ENCODE assay signal across 13 cellular contexts in genomic region chr3:154971771-154972326, GRCh38.
A peak's percentile ranks its signal among the peaks of the same experiment; 100 is the strongest.
DNase-seq lines count a peak whose midpoint lies in the region; ATAC-seq and TF ChIP-seq lines count a peak whose summit lies in the region.
"Had no signal": no experiment of that assay in that cellular context is flagged by ENCODE, and none has a peak within 500 bp of the region (broad histone marks: within the 10 kb centered on the region; RNA-seq: fewer than 3 reads in every experiment).

No MANE protein-coding gene starts in this region.

- no peak for TF ChIP-seq POLR2A in esophagus squamous epithelium (IDR thresholded peaks at IDR 0.05)

- peak; percentile 83 for DNase-seq in GM04504 (ENCODE audit: low read depth)
- peak; percentile 61 for DNase-seq in OCI-M1 (lab: John Stamatoyannopoulos, UW)
- DNase-seq in esophagus squamous epithelium (lab: John Stamatoyannopoulos, UW), result no peak
- peak; percentile 87 for DNase-seq in skeletal muscle cell (ENCODE audit: low read depth)
- no peak for DNase-seq in activated gamma-delta T cell treated with Interleukin-2 at 50 U/mL for 16 hours
- DNase-seq in mesenteric fat pad (ENCODE audit: low spot score), result no peak
- DNase-seq in NCI-H510A treated with DMSO at 0.1 percent for 48 hours (lab: John Stamatoyannopoulos, UW), result no peak
- DNase-seq: activated T-cell treated with anti-CD3 and anti-CD28 coated beads for 4 hours; naive thymus-derived CD8-positive, alpha-beta T cell; NCI-H1105 treated with DMSO at 0.1 percent for 48 hours; thyroid gland had no signal

- intact Hi-C loops in esophagus squamous epithelium (cut with DNase I), result no loop called here

- ATAC-seq in GM21825 (IDR thresholded peaks at IDR 0.05; ENCODE audit: unreplicated experiment), result no peak
- ATAC-seq: HCT116; naive thymus-derived CD8-positive, alpha-beta T cell had no signal

- 23 to 46% methylated on average over 2 of the region's 2 CpGs for WGBS in esophagus squamous epithelium, 2 donors

- no peak for TF ChIP-seq CTCF in esophagus squamous epithelium (IDR thresholded peaks at IDR 0.05)

- H3K9me3 ChIP-seq in esophagus squamous epithelium, result no peaks in the 10 kb centered on the region
- H3K9me3 ChIP-seq: thyroid gland had no signal

- H3K27ac ChIP-seq in esophagus squamous epithelium, result peak overlapping the region in 3 of 4 donors; percentile 11 to 53 (median 42)
- H3K27ac ChIP-seq: thyroid gland had no signal

- H3K27me3 ChIP-seq in esophagus squamous epithelium, result no peaks in the 10 kb centered on the region
- H3K27me3 ChIP-seq: thyroid gland had no signal

- no peaks in the 10 kb centered on the region for H3K36me3 ChIP-seq in esophagus squamous epithelium
- H3K36me3 ChIP-seq: thyroid gland had no signal

- H3K4me1 ChIP-seq in esophagus squamous epithelium, result peaks cover 0 to 19% (median 7%) of the 10 kb centered on the region in 3 donors
- H3K4me1 ChIP-seq: thyroid gland had no signal

- H3K4me3 ChIP-seq in esophagus squamous epithelium (no peak overlapping the region), skeletal muscle cell (ENCODE audit: low read depth, low read length) (no peak overlapping the region)
- H3K4me3 ChIP-seq: thyroid gland had no signal

Comparison
In these comparisons a context has a peak if more than half of its experiments do, and no peak if none do; other contexts are left out.
1. DNase-seq: peak in GM04504 (single experiment), OCI-M1 (single experiment) and skeletal muscle cell (single experiment); none in esophagus squamous epithelium (single experiment), activated gamma-delta T cell treated with Interleukin-2 at 50 U/mL for 16 hours (single experiment), mesenteric fat pad (single experiment) and NCI-H510A treated with DMSO at 0.1 percent for 48 hours (single experiment).